In genomic region chr11:43574949-43575915, GRCh38 we compare ENCODE assay signal across 9 cellular contexts.
DNase-seq lines count a peak whose midpoint lies in the region; ATAC-seq, FAIRE-seq and TF ChIP-seq lines count a peak whose summit lies in the region.
"Had no signal": no experiment of that assay in that cellular context is flagged by ENCODE, and none has a peak within 500 bp of the region (broad histone marks: within the 10 kb centered on the region; RNA-seq: fewer than 3 reads in every experiment).

No MANE protein-coding gene starts in this region.

- H3K27me3 ChIP-seq in foreskin keratinocyte (peaks cover 99% of the 10 kb centered on the region), pancreas (peaks cover 0 to 42% (median 0%) of the 10 kb centered on the region in 4 donors)

- WGBS in pancreas, 2 donors = 2% methylated on average over 46 to 51 of the region's 51 CpGs

- H3K36me3 ChIP-seq in SK-N-MC (ENCODE audit: insufficient read depth, low read length) (no peaks in the 10 kb centered on the region), pancreas (no peaks in the 10 kb centered on the region)

- H3K4me1 Mint-ChIP-seq in activated T-cell treated with anti-CD3 and anti-CD28 coated beads, Interleukin-2, amount 50 U/mL, for 24 hours (ENCODE audit: low read depth) = peaks cover 36% of the 10 kb centered on the region

- H3K4me1 ChIP-seq in foreskin keratinocyte (no peaks in the 10 kb centered on the region), pancreas (peaks cover 7 to 11% (median 9%) of the 10 kb centered on the region in 3 donors)

- H3K9me3 Mint-ChIP-seq in activated T-cell treated with anti-CD3 and anti-CD28 coated beads, Interleukin-2, amount 50 U/mL, for 24 hours = no peaks in the 10 kb centered on the region

- H3K4me3 Mint-ChIP-seq in activated T-cell treated with anti-CD3 and anti-CD28 coated beads, Interleukin-2, amount 50 U/mL, for 24 hours = no peak overlapping the region
- H3K4me3 Mint-ChIP-seq: activated B cell treated with CpG ODN at 0.5 μM for 24 hours had no signal

- H3K27ac ChIP-seq in SK-N-MC (no peak overlapping the region), foreskin keratinocyte (no peak overlapping the region), pancreas (no peak overlapping the region)

- ATAC-seq in foreskin keratinocyte (peak; percentile 5), pancreas (peak; percentile 44 to 59 (median 56)), GM21526 (IDR thresholded peaks at IDR 0.05; ENCODE audit: low FRiP score, unreplicated experiment) (no peak), GM21786 (IDR thresholded peaks at IDR 0.05; ENCODE audit: unreplicated experiment) (no peak), GM21447 (IDR thresholded peaks at IDR 0.05; ENCODE audit: unreplicated experiment) (no peak)

- H3K27ac Mint-ChIP-seq in activated T-cell treated with anti-CD3 and anti-CD28 coated beads, Interleukin-2, amount 50 U/mL, for 24 hours = no peak overlapping the region
- H3K27ac Mint-ChIP-seq: activated B cell treated with CpG ODN at 0.5 μM for 24 hours had no signal

- FAIRE-seq in pancreas (lab: Jason Lieb, UNC) = no peak

- peak overlapping the region; percentile 76 for H3K4me3 ChIP-seq in SK-N-MC
- H3K4me3 ChIP-seq in pancreas = peak overlapping the region in 2 of 4 donors; percentile 14 to 27

- peak; percentile 34 for DNase-seq in activated T-cell treated with anti-CD3 and anti-CD28 coated beads, Interleukin-2, amount 50 U/mL, for 24 hours
- no peak for DNase-seq in activated T-cell treated with anti-CD3 and anti-CD28 coated beads, Interleukin-2, amount 50 U/mL, for 48 hours
- DNase-seq in SK-N-MC (ENCODE audit: low read depth, low spot score) = no peak
- DNase-seq in foreskin keratinocyte = no peak
- peak in 2 of 6 donors; percentile 65 to 68 for DNase-seq in pancreas
- DNase-seq: activated B cell treated with CpG ODN at 0.5 μM for 24 hours had no signal

- no peak overlapping the region for H3K9ac ChIP-seq in SK-N-MC (ENCODE audit: insufficient read length)

- intact Hi-C loops in pancreas (cut with DNase I) = no loop called here

- H3K27me3 Mint-ChIP-seq in activated T-cell treated with anti-CD3 and anti-CD28 coated beads, Interleukin-2, amount 50 U/mL, for 24 hours = peaks cover 97% of the 10 kb centered on the region

- no peaks in the 10 kb centered on the region for H3K36me3 Mint-ChIP-seq in activated T-cell treated with anti-CD3 and anti-CD28 coated beads, Interleukin-2, amount 50 U/mL, for 24 hours (ENCODE audit: low read depth)

- TF ChIP-seq CTCF in foreskin keratinocyte (conservative IDR thresholded peaks at IDR 0.05) (no peak), pancreas (IDR thresholded peaks at IDR 0.05) (no peak)

- no peaks in the 10 kb centered on the region for H3K9me3 ChIP-seq in SK-N-MC (ENCODE audit: low read depth, low read length)
- no peaks in the 10 kb centered on the region for H3K9me3 ChIP-seq in pancreas

Comparison
In these comparisons a context has a peak if more than half of its experiments do, and no peak if none do; other contexts are left out.
1. ATAC-seq: peak in foreskin keratinocyte (single experiment) and pancreas (4 of 4); none in GM21526 (single experiment), GM21786 (single experiment) and GM21447 (single experiment).